16 cellular contexts compared by ENCODE assay signal in genomic region chr14:91330846-91331245, GRCh38.
DNase-seq lines count a peak whose midpoint lies in the region; ATAC-seq and TF ChIP-seq lines count a peak whose summit lies in the region.
"Had no signal": no experiment of that assay in that cellular context is flagged by ENCODE, and none has a peak within 500 bp of the region (broad histone marks: within the 10 kb centered on the region; RNA-seq: fewer than 3 reads in every experiment).

No MANE protein-coding gene starts in this region.

- peaks cover 46% of the 10 kb centered on the region for H3K36me3 Mint-ChIP-seq in T-helper 1 cell treated with Interleukin-12 subunit alpha and Interleukin-12 subunit beta and Interleukin-4 antibody, amounts not matched to agents 30 μg/mL and 1 μg/mL, for 36 hours (ENCODE audit: low read depth)
- H3K36me3 Mint-ChIP-seq in activated naive CD8-positive, alpha-beta T cell treated with anti-CD3 and anti-CD28 coated beads, Interleukin-2, amount 10 ng/mL, durations not matched to agents 7 days and 5 days = peaks cover 32% of the 10 kb centered on the region

- H3K4me2 ChIP-seq in MM.1S (ENCODE audit: low read depth, low read length) = no peak overlapping the region
- H3K4me2 ChIP-seq in PC-3 (ENCODE audit: low read length) = no peak overlapping the region

- no peaks in the 10 kb centered on the region for H3K9me3 Mint-ChIP-seq in T-helper 1 cell treated with Interleukin-12 subunit alpha and Interleukin-12 subunit beta and Interleukin-4 antibody, amounts not matched to agents 30 μg/mL and 1 μg/mL, for 36 hours
- no peaks in the 10 kb centered on the region for H3K9me3 Mint-ChIP-seq in activated naive CD8-positive, alpha-beta T cell treated with anti-CD3 and anti-CD28 coated beads, Interleukin-2, amount 10 ng/mL, durations not matched to agents 7 days and 5 days

- H3K27me3 Mint-ChIP-seq in T-helper 1 cell treated with Interleukin-12 subunit alpha and Interleukin-12 subunit beta and Interleukin-4 antibody, amounts not matched to agents 30 μg/mL and 1 μg/mL, for 36 hours (ENCODE audit: low read depth) = no peaks in the 10 kb centered on the region
- no peaks in the 10 kb centered on the region for H3K27me3 Mint-ChIP-seq in activated naive CD8-positive, alpha-beta T cell treated with anti-CD3 and anti-CD28 coated beads, Interleukin-2, amount 10 ng/mL, durations not matched to agents 7 days and 5 days

- ATAC-seq in activated naive CD8-positive, alpha-beta T cell treated with anti-CD3 and anti-CD28 coated beads, Interleukin-2, amount 10 ng/mL, durations not matched to agents 7 days and 5 days (ENCODE audit: low read depth) = peak; percentile 70
- ATAC-seq in HG03520 (IDR thresholded peaks at IDR 0.05; ENCODE audit: unreplicated experiment) (no peak), PC-3 (no peak)

- H3K9me2 ChIP-seq in MM.1S (replicated peaks; ENCODE audit: insufficient read depth, low read length) (no peaks in the 10 kb centered on the region), PC-3 (replicated peaks; ENCODE audit: low read length) (no peaks in the 10 kb centered on the region)

- POLR2A ChIA-PET in activated naive CD8-positive, alpha-beta T cell treated with anti-CD3 and anti-CD28 coated beads, Interleukin-2, amount 10 ng/mL, durations not matched to agents 7 days and 5 days (lab: Charles Lee) = interaction anchor here (0.8 to 1.2 kb wide), 3 partner anchors 15 to 85 kb away, joined by 3 to 5 read pairs (median 4); no protein-coding TSS in a partner anchor
- POLR2A ChIA-PET in PC-3 (lab: Charles Lee; ENCODE audit: unreplicated experiment) = no interaction called here

- no peak for DNase-seq in T-helper 1 cell
- no peak for DNase-seq in MM.1S
- no peak for DNase-seq in activated naive CD8-positive, alpha-beta T cell treated with anti-CD3 and anti-CD28 coated beads, Interleukin-2, amount 10 ng/mL, durations not matched to agents 7 days and 5 days
- no peak for DNase-seq in NCI-H345 (lab: John Stamatoyannopoulos, UW)
- no peak for DNase-seq in PC-3
- DNase-seq: activated effector memory CD4-positive, alpha-beta T cell treated with anti-CD3 and anti-CD28 coated beads, Interleukin-2, amount 50 U/mL, for 16 hours; COR-L47; GDM1; Karpas-422; NCI-H146; NCI-H526; RPMI8226 had no signal

- CTCF ChIA-PET in PC-3 (lab: Charles Lee) = no interaction called here

- peaks cover 62% of the 10 kb centered on the region for H3K4me1 Mint-ChIP-seq in T-helper 1 cell treated with Interleukin-12 subunit alpha and Interleukin-12 subunit beta and Interleukin-4 antibody, amounts not matched to agents 30 μg/mL and 1 μg/mL, for 36 hours (ENCODE audit: low read depth)
- peaks cover 75% of the 10 kb centered on the region for H3K4me1 Mint-ChIP-seq in activated naive CD8-positive, alpha-beta T cell treated with anti-CD3 and anti-CD28 coated beads, Interleukin-2, amount 10 ng/mL, durations not matched to agents 7 days and 5 days

- peak overlapping the region; percentile 89 for H3K27ac Mint-ChIP-seq in T-helper 1 cell treated with Interleukin-12 subunit alpha and Interleukin-12 subunit beta and Interleukin-4 antibody, amounts not matched to agents 30 μg/mL and 1 μg/mL, for 36 hours
- peak overlapping the region; percentile 86 for H3K27ac Mint-ChIP-seq in activated naive CD8-positive, alpha-beta T cell treated with anti-CD3 and anti-CD28 coated beads, Interleukin-2, amount 10 ng/mL, durations not matched to agents 7 days and 5 days

- H3K4me1 ChIP-seq in MM.1S (ENCODE audit: low read length) (peaks cover 58% of the 10 kb centered on the region), neutrophil (ENCODE audit: control insufficient read depth in 1 of 2, insufficient read depth in 1 of 2, low read depth in 1 of 2, low read length in 1 of 2) (peaks cover 38 to 39% of the 10 kb centered on the region in 2 experiments), PC-3 (ENCODE audit: insufficient read depth, low read length) (peaks cover 10% of the 10 kb centered on the region; the same call in 1 of the 2 replicates)

- no TSS peak for BruUV-seq in PC-3 (replicated peaks; lab: Mats Ljungman, UMichigan)

- H2AFZ ChIP-seq in MM.1S (ENCODE audit: low read length) = no peak overlapping the region
- H2AFZ ChIP-seq in PC-3 (ENCODE audit: low read length) = no peak overlapping the region

- H3K79me2 ChIP-seq in MM.1S (ENCODE audit: low read length) = peaks cover 90% of the 10 kb centered on the region
- H3K79me2 ChIP-seq in PC-3 (ENCODE audit: low read length) = no peaks in the 10 kb centered on the region

- H3F3A ChIP-seq in MM.1S (ENCODE audit: insufficient read depth, low read length) (peaks cover 28% of the 10 kb centered on the region), PC-3 (ENCODE audit: low read length, unreplicated experiment) (no peaks in the 10 kb centered on the region)

- no peak overlapping the region for H3K9ac ChIP-seq in MM.1S (ENCODE audit: low read length)
- H3K9ac ChIP-seq in PC-3 (ENCODE audit: low read length) = no peak overlapping the region

- no peak for TF ChIP-seq CTCF in MM.1S (IDR thresholded peaks at IDR 0.05; ENCODE audit: low read length)
- no peak for TF ChIP-seq CTCF in neutrophil (IDR thresholded peaks at IDR 0.05)
- TF ChIP-seq CTCF in PC-3 (conservative IDR thresholded peaks at IDR 0.05; ENCODE audit: low read depth, low read length) = no peak

- H3K27me3 ChIP-seq in MM.1S (replicated peaks; ENCODE audit: insufficient read depth, low read length) (no peaks in the 10 kb centered on the region), neutrophil (no peaks in the 10 kb centered on the region), PC-3 (ENCODE audit: low read length) (no peaks in the 10 kb centered on the region)

- H3K4me3 ChIP-seq in MM.1S (ENCODE audit: low read length) (no peak overlapping the region), neutrophil (ENCODE audit: low read depth in 1 of 2, low read length in 1 of 2) (peak overlapping the region in 1 of 2 experiments; percentile 30), PC-3 (ENCODE audit: low read length) (no peak overlapping the region)

- intact Hi-C loops in PC-3 (cut with micrococcal nuclease) = no loop called here

- H3K27ac ChIP-seq in MM.1S (ENCODE audit: low read length) (peak overlapping the region; percentile 34; the same call in 1 of the 2 replicates), neutrophil (peak overlapping the region; percentile 64), PC-3 (ENCODE audit: low read length) (no peak overlapping the region)
- H3K27ac ChIP-seq: 22Rv1 had no signal

- H3K9me3 ChIP-seq in MM.1S (replicated peaks; ENCODE audit: insufficient read depth, low read length) (no peaks in the 10 kb centered on the region), neutrophil (no peaks in the 10 kb centered on the region), PC-3 (ENCODE audit: low read length) (no peaks in the 10 kb centered on the region)

- H4K20me1 ChIP-seq in MM.1S (ENCODE audit: insufficient read depth, low read length) = no peaks in the 10 kb centered on the region
- H4K20me1 ChIP-seq in PC-3 (ENCODE audit: low read length) = no peaks in the 10 kb centered on the region

- H3K36me3 ChIP-seq in MM.1S (replicated peaks; ENCODE audit: insufficient read depth, low read length) (no peaks in the 10 kb centered on the region), neutrophil (peaks cover 43% of the 10 kb centered on the region), PC-3 (ENCODE audit: low read depth, low read length) (no peaks in the 10 kb centered on the region)

- peak overlapping the region; percentile 55 for H3K4me3 Mint-ChIP-seq in T-helper 1 cell treated with Interleukin-12 subunit alpha and Interleukin-12 subunit beta and Interleukin-4 antibody, amounts not matched to agents 30 μg/mL and 1 μg/mL, for 36 hours
- peak overlapping the region; percentile 63 for H3K4me3 Mint-ChIP-seq in activated naive CD8-positive, alpha-beta T cell treated with anti-CD3 and anti-CD28 coated beads, Interleukin-2, amount 10 ng/mL, durations not matched to agents 7 days and 5 days
